4 cellular contexts compared by ENCODE assay signal in genomic region chr12:107565551-107565950, GRCh38.
"Had no signal": no experiment of that assay in that cellular context is flagged by ENCODE, and none has a peak within 500 bp of the region (broad histone marks: within the 10 kb centered on the region; RNA-seq: fewer than 3 reads in every experiment).

No MANE protein-coding gene starts in this region.

- H2AFZ ChIP-seq: GM23338 had no signal

- H3K4me2 ChIP-seq: GM23338 had no signal

- H3K4me3 Mint-ChIP-seq: GM23338, H9 had no signal

- DNase-seq: HCEC 1CT had no signal

- H3K4me3 ChIP-seq: GM23338, K562 had no signal

- H3K27ac Mint-ChIP-seq: GM23338 had no signal

- H3K9me3 Mint-ChIP-seq: GM23338, H9 had no signal
